Comparison of ENCODE assay signal across 8 cellular contexts in the genomic region with DNA sequence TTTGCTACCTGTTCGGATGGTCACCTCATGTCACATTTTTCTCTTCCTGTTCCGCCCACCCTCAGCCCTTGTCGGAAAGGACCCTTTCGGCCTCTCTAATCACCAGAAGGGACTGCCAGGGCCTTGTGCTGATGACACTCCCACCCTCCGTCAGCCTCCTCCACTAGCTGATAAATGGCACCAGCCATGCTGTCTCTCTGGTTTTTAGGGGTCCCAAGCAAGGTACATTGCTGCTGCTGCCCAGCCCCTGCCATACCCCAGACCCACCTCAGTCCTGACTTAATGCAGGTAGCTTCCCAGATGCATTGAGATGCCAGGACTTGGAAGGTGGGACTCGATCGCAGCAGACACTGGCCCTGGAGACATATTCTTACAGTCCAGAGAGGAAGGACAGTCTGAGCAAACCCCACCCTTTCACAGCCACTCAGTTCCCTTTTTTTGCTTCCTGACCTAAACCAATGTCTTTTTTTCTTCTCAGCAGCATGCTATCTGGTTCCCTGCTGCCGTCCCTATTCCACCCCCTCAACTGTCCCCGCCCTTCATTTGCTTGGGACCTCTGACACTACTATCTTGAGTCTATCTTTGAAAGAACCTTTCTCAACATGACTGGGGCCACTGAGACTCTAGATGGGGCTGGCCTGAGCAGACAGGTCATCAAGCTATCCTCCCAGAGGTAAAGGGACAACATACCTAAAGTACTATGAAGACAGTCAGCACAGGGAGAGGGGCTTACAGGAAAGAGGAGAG.
A peak's percentile ranks its signal among the peaks of the same experiment; 100 is the strongest.
DNase-seq lines count a peak whose midpoint lies in the region; ATAC-seq and TF ChIP-seq lines count a peak whose summit lies in the region.

BTK (minus strand) TSS at position 397 of the 747 bp plus-strand sequence. CDS start 10,907 bp downstream, outside the sequence.

- H3K27ac ChIP-seq in coronary artery: peak within 1 kb of the TSS in 1 of 2 donors; percentile 22

- ATAC-seq in GM19463 (IDR thresholded peaks at IDR 0.05; ENCODE audit: unreplicated experiment): peak; percentile 53
- ATAC-seq in HG03439 (IDR thresholded peaks at IDR 0.05; ENCODE audit: unreplicated experiment): peak; percentile 60

- DNase-seq in GDM1 (lab: John Stamatoyannopoulos, UW) (peak; percentile 59), coronary artery (ENCODE audit: low spot score) (no peak), epidermal melanocyte (ENCODE audit: insufficient read length, low spot score) (no peak), NCI-H510A (lab: John Stamatoyannopoulos, UW) (no peak), NCI-H526 (lab: John Stamatoyannopoulos, UW) (no peak)
- no peak for DNase-seq in activated CD4-positive, alpha-beta T cell treated with anti-CD3 and anti-CD28 coated beads for 1 hour

- no peak for TF ChIP-seq CTCF in coronary artery (IDR thresholded peaks at IDR 0.05)

- peak within 1 kb of the TSS; percentile 28 for H3K4me3 ChIP-seq in coronary artery
